In the genomic region with DNA sequence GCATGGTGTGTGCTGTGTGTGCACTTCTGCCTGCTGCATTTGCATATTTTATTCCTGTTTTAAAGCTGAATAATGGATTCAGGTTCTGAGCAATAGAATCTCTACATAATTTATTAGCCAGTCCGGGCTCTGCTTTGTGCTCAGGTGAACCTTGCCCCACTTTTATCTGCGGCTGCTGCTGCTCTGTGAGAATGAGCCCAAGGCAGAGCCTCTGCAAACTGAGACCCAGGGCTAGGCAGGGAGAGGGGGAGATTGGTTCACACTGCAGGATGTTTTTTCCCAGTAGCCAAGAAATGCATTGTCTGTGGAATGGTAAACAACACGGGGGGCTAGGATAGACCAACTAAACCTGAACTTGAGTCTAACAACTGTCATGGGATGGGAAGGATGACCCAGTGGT, we compare ENCODE assay signal across 1 cellular context.
TF ChIP-seq lines count a peak whose summit lies in the region.

No MANE protein-coding gene starts in this region.

TF ChIP-seq in WTC11, 78 proteins besides CTCF, POLR2A, EP300 and RAD21:
- no peak for TF ChIP-seq AFF4 (CRISPR knock-in tag; IDR thresholded peaks at IDR 0.05; ENCODE audit: borderline replicate concordance)
- no peak for TF ChIP-seq ZNF138 (CRISPR knock-in tag; conservative IDR thresholded peaks at IDR 0.05)
- TF ChIP-seq, protein P1, sequence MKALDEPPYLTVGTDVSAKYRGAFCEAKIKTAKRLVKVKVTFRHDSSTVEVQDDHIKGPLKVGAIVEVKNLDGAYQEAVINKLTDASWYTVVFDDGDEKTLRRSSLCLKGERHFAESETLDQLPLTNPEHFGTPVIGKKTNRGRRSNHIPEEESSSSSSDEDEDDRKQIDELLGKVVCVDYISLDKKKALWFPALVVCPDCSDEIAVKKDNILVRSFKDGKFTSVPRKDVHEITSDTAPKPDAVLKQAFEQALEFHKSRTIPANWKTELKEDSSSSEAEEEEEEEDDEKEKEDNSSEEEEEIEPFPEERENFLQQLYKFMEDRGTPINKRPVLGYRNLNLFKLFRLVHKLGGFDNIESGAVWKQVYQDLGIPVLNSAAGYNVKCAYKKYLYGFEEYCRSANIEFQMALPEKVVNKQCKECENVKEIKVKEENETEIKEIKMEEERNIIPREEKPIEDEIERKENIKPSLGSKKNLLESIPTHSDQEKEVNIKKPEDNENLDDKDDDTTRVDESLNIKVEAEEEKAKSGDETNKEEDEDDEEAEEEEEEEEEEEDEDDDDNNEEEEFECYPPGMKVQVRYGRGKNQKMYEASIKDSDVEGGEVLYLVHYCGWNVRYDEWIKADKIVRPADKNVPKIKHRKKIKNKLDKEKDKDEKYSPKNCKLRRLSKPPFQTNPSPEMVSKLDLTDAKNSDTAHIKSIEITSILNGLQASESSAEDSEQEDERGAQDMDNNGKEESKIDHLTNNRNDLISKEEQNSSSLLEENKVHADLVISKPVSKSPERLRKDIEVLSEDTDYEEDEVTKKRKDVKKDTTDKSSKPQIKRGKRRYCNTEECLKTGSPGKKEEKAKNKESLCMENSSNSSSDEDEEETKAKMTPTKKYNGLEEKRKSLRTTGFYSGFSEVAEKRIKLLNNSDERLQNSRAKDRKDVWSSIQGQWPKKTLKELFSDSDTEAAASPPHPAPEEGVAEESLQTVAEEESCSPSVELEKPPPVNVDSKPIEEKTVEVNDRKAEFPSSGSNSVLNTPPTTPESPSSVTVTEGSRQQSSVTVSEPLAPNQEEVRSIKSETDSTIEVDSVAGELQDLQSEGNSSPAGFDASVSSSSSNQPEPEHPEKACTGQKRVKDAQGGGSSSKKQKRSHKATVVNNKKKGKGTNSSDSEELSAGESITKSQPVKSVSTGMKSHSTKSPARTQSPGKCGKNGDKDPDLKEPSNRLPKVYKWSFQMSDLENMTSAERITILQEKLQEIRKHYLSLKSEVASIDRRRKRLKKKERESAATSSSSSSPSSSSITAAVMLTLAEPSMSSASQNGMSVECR (CRISPR knock-in tag; IDR thresholded peaks at IDR 0.05; ENCODE audit: borderline replicate concordance): no peak
- no peak for TF ChIP-seq GTF2I (CRISPR knock-in tag; conservative IDR thresholded peaks at IDR 0.05)
